11 cellular contexts compared by ENCODE assay signal in genomic region chr15:45393851-45394250, GRCh38. TPM values are rescaled to one million over a fixed set of nuclear protein-coding genes. Genes with fewer than 3 reads are reported as not detected.
DNase-seq lines count a peak whose midpoint lies in the region; ATAC-seq and TF ChIP-seq lines count a peak whose summit lies in the region.
"Had no signal": no experiment of that assay in that cellular context is flagged by ENCODE, and none has a peak within 500 bp of the region (broad histone marks: within the 10 kb centered on the region; RNA-seq: fewer than 3 reads in every experiment).

No MANE protein-coding gene starts in this region.

- peak; percentile 81 for ATAC-seq in HCT116
- ATAC-seq in activated T-helper 17 cell treated with anti-CD3 and anti-CD28 coated beads, Interleukin-2, amount 50 U/mL, for 72 hours (replicated peaks), result peak; percentile 22
- ATAC-seq in GM18519 (IDR thresholded peaks at IDR 0.05; ENCODE audit: low FRiP score, unreplicated experiment), result no peak
- ATAC-seq in T-helper 17 cell, result no peak
- no peak for ATAC-seq in GM21381 (IDR thresholded peaks at IDR 0.05; ENCODE audit: unreplicated experiment)
- ATAC-seq: stimulated activated memory B cell treated with anti-CD40 and anti-IgM and Interleukin-4, amounts not matched to agents 10 μg/mL and 1 μg/mL and 100 μg/mL, for 72 hours had no signal

- H3K36me3 ChIP-seq in Caco-2 (ENCODE audit: control insufficient read depth, insufficient read depth, low read length) (no peaks in the 10 kb centered on the region; the same call in none of the 2 replicates), HCT116 (ENCODE audit: control insufficient read depth in 1 of 2, insufficient read depth in 2 of 2, low read length in 2 of 2) (no peaks in the 10 kb centered on the region)

- H3K4me3 ChIP-seq in Caco-2 (ENCODE audit: low read depth, low read length) (no peak overlapping the region), HCT116 (replicated peaks in 1 of 2; ENCODE audit: low read depth in 1 of 2, low read length in 2 of 2) (no peak overlapping the region)

- H3K4me1 Mint-ChIP-seq in Caco-2 (ENCODE audit: low read depth, unreplicated experiment), result peaks cover 7% of the 10 kb centered on the region
- H3K4me1 Mint-ChIP-seq in activated T-helper 17 cell treated with anti-CD3 and anti-CD28 coated beads, Interleukin-2, amount 50 U/mL, for 72 hours, result no peaks in the 10 kb centered on the region
- H3K4me1 Mint-ChIP-seq in T-helper 17 cell, result peaks cover 2% of the 10 kb centered on the region

- no peaks in the 10 kb centered on the region for H3K27me3 Mint-ChIP-seq in Caco-2 (ENCODE audit: insufficient read depth, unreplicated experiment)
- peaks cover 36% of the 10 kb centered on the region for H3K27me3 Mint-ChIP-seq in activated T-helper 17 cell treated with anti-CD3 and anti-CD28 coated beads, Interleukin-2, amount 50 U/mL, for 72 hours
- H3K27me3 Mint-ChIP-seq in T-helper 17 cell, result peaks cover 75% of the 10 kb centered on the region
- H3K27me3 Mint-ChIP-seq: stimulated activated memory B cell treated with anti-CD40 and anti-IgM and Interleukin-4, amounts not matched to agents 10 μg/mL and 1 μg/mL and 100 μg/mL, for 72 hours had no signal

- CTCF ChIA-PET in Caco-2 (lab: Charles Lee), result interaction anchor here (0.6 kb wide), 1 partner anchor 55 kb away, joined by 3 read pairs; no protein-coding TSS in a partner anchor
- CTCF ChIA-PET in HCT116 (lab: Charles Lee), result interaction anchor here (1.1 kb wide), 1 partner anchor 231 kb away, joined by 3 read pairs; no protein-coding TSS in a partner anchor

- intact Hi-C loops in Caco-2 (cut with micrococcal nuclease; ENCODE audit: unreplicated experiment), result loop anchor here (1.0 to 2.0 kb wide), 2 partner anchors 49 to 87 kb away; no protein-coding TSS in a partner anchor
- intact Hi-C loops in HCT116 (cut with micrococcal nuclease), result no loop called here

- H3K27ac ChIP-seq in HCT116 (ENCODE audit: low read depth, low read length), result no peak overlapping the region
- peak overlapping the region; percentile 79 for H3K27ac ChIP-seq in layer of hippocampus (ENCODE audit: low read depth, low read length)

- no peaks in the 10 kb centered on the region for H3K36me3 Mint-ChIP-seq in Caco-2 (ENCODE audit: insufficient read depth, unreplicated experiment)
- H3K36me3 Mint-ChIP-seq in activated T-helper 17 cell treated with anti-CD3 and anti-CD28 coated beads, Interleukin-2, amount 50 U/mL, for 72 hours (ENCODE audit: low read depth), result no peaks in the 10 kb centered on the region
- peaks cover 2% of the 10 kb centered on the region for H3K36me3 Mint-ChIP-seq in T-helper 17 cell (ENCODE audit: low read depth)
- H3K36me3 Mint-ChIP-seq: stimulated activated memory B cell treated with anti-CD40 and anti-IgM and Interleukin-4, amounts not matched to agents 10 μg/mL and 1 μg/mL and 100 μg/mL, for 72 hours had no signal

- no TSS peak for BruUV-seq in Caco-2 (replicated peaks; lab: Mats Ljungman, UMichigan)
- BruUV-seq in HCT116 (replicated peaks; lab: Mats Ljungman, UMichigan), result no TSS peak

- H3K27ac Mint-ChIP-seq in Caco-2 (ENCODE audit: unreplicated experiment) (peak overlapping the region; percentile 46), T-helper 17 cell (no peak overlapping the region)
- H3K27ac Mint-ChIP-seq in activated T-helper 17 cell treated with anti-CD3 and anti-CD28 coated beads, Interleukin-2, amount 50 U/mL, for 72 hours, result no peak overlapping the region
- H3K27ac Mint-ChIP-seq: stimulated activated memory B cell treated with anti-CD40 and anti-IgM and Interleukin-4, amounts not matched to agents 10 μg/mL and 1 μg/mL and 100 μg/mL, for 72 hours; T-helper 1 cell treated with Interleukin-12 subunit alpha and Interleukin-12 subunit beta and Interleukin-4 antibody, amounts not matched to agents 30 μg/mL and 1 μg/mL, for 36 hours had no signal

- no peak overlapping the region for H3K4me3 Mint-ChIP-seq in Caco-2 (ENCODE audit: unreplicated experiment)
- no peak overlapping the region for H3K4me3 Mint-ChIP-seq in activated T-helper 17 cell treated with anti-CD3 and anti-CD28 coated beads, Interleukin-2, amount 50 U/mL, for 72 hours
- H3K4me3 Mint-ChIP-seq in T-helper 17 cell, result no peak overlapping the region
- H3K4me3 Mint-ChIP-seq: stimulated activated memory B cell treated with anti-CD40 and anti-IgM and Interleukin-4, amounts not matched to agents 10 μg/mL and 1 μg/mL and 100 μg/mL, for 72 hours; T-helper 1 cell treated with Interleukin-12 subunit alpha and Interleukin-12 subunit beta and Interleukin-4 antibody, amounts not matched to agents 30 μg/mL and 1 μg/mL, for 36 hours had no signal

- TF ChIP-seq CTCF in Caco-2 (IDR thresholded peaks at IDR 0.05; ENCODE audit: insufficient read depth in 1 of 2, low read depth in 1 of 2, low read length in 1 of 2, severe bottlenecking in 1 of 2, unreplicated experiment in 1 of 2), result peak; percentile 35 to 40
- peak in 2 of 3 experiments; percentile 23 to 48; a peak in 3 of 6 replicates for TF ChIP-seq CTCF in HCT116 (IDR thresholded peaks at IDR 0.05 in 2 of 3, conservative IDR thresholded peaks at IDR 0.05 in 1 of 3; ENCODE audit: borderline replicate concordance in 1 of 3, insufficient read depth in 1 of 3, low read depth in 2 of 3, low read length in 2 of 3)

- DNase-seq in Caco-2, result peak; percentile 48 to 56
- DNase-seq in HCT116 (ENCODE audit: low read depth, low spot score), result no peak
- no peak for DNase-seq in DMS79 treated with DMSO at 0.1 percent for 48 hours (lab: John Stamatoyannopoulos, UW)
- DNase-seq in T-helper 17 cell, result no peak
- DNase-seq: NCI-H1105 treated with DMSO at 0.1 percent for 48 hours had no signal

- TF ChIP-seq POLR2A in HCT116 (IDR thresholded peaks at IDR 0.05; ENCODE audit: borderline replicate concordance, extremely low read depth, insufficient read depth, insufficient read length), result no peak

- H3K79me2 ChIP-seq in HCT116 (ENCODE audit: insufficient read depth, low read length), result no peaks in the 10 kb centered on the region

- H3K9me3 ChIP-seq in Caco-2, result no peaks in the 10 kb centered on the region; the same call in 1 of the 2 replicates
- H3K9me3 ChIP-seq in HCT116 (ENCODE audit: control insufficient read depth in 1 of 2, insufficient read depth in 1 of 2, low read depth in 1 of 2, low read length in 2 of 2), result no peaks in the 10 kb centered on the region
- no peaks in the 10 kb centered on the region for H3K9me3 ChIP-seq in T-helper 17 cell (ENCODE audit: control insufficient read depth, low read length, poor library complexity, severe bottlenecking)

- H3K9me2 ChIP-seq in HCT116 (ENCODE audit: insufficient read depth), result no peaks in the 10 kb centered on the region

- H3K27me3 ChIP-seq in Caco-2 (replicated peaks; ENCODE audit: control insufficient read depth, insufficient read depth, low read length) (no peaks in the 10 kb centered on the region), HCT116 (ENCODE audit: insufficient read depth, low read length) (no peaks in the 10 kb centered on the region), layer of hippocampus (ENCODE audit: control insufficient read depth, insufficient read depth, low read length) (no peaks in the 10 kb centered on the region)

- peak; percentile 55 for TF ChIP-seq RAD21 in HCT116 (IDR thresholded peaks at IDR 0.05; ENCODE audit: low read depth)

- RAD21 ChIA-PET in HCT116 (lab: Charles Lee; ENCODE audit: low non-redundant PET in 1 of 2, low total read pairs in 2 of 2, uncharacterized antibody in 2 of 2, unreplicated experiment in 2 of 2), result no interaction called here

- H3K9ac ChIP-seq in HCT116 (ENCODE audit: low read length), result no peak overlapping the region

- H2AFZ ChIP-seq in HCT116 (ENCODE audit: low read depth, low read length, poor library complexity, severe bottlenecking), result no peak overlapping the region

- H4K20me1 ChIP-seq in HCT116 (ENCODE audit: insufficient read depth), result no peaks in the 10 kb centered on the region

- H3K4me2 ChIP-seq in HCT116 (ENCODE audit: low read length), result no peak overlapping the region

- POLR2A ChIA-PET in Caco-2 (lab: Charles Lee), result no interaction called here
- POLR2A ChIA-PET in HCT116 (lab: Charles Lee), result no interaction called here

- H3K9me3 Mint-ChIP-seq in Caco-2 (ENCODE audit: unreplicated experiment), result no peaks in the 10 kb centered on the region
- no peaks in the 10 kb centered on the region for H3K9me3 Mint-ChIP-seq in activated T-helper 17 cell treated with anti-CD3 and anti-CD28 coated beads, Interleukin-2, amount 50 U/mL, for 72 hours
- H3K9me3 Mint-ChIP-seq: stimulated activated memory B cell treated with anti-CD40 and anti-IgM and Interleukin-4, amounts not matched to agents 10 μg/mL and 1 μg/mL and 100 μg/mL, for 72 hours; T-helper 1 cell treated with Interleukin-12 subunit alpha and Interleukin-12 subunit beta and Interleukin-4 antibody, amounts not matched to agents 30 μg/mL and 1 μg/mL, for 36 hours had no signal

- H3K4me1 ChIP-seq in Caco-2, result peaks cover 26% of the 10 kb centered on the region
- H3K4me1 ChIP-seq in HCT116 (ENCODE audit: control insufficient read depth in 1 of 2, insufficient read depth in 2 of 2, low read length in 2 of 2), result no peaks in the 10 kb centered on the region

RNA-seq across cellular contexts. Expression of gene GATM, which starts 15.5 kb away (rescaled TPM):
- total RNA-seq in Caco-2 (2022) (3.3 and 4.4 TPM in 2 replicates), HCT116 (2021; ENCODE audit: unreplicated experiment) (3.1 TPM), T-helper 17 cell (under 1 TPM in 1 of 2 donors, not detected in 1; 0.32 TPM)
- 1.3 and 2.4 TPM in 2 replicates for polyA plus RNA-seq in HCT116 (2012)
- 1 to 10 TPM; 1.7 to 2.7 TPM for total RNA-seq in activated T-helper 17 cell treated with anti-CD3 and anti-CD28 coated beads, Interleukin-2, amount 50 U/mL, for 72 hours

Comparison
In these comparisons a context has a peak if more than half of its experiments do, and no peak if none do; other contexts are left out.
1. DNase-seq: peak in Caco-2 (2 of 2); none in HCT116 (single experiment), DMS79 treated with DMSO at 0.1 percent for 48 hours (single experiment) and T-helper 17 cell (0 of 3).
2. ATAC-seq: peak in HCT116 (single experiment) and activated T-helper 17 cell treated with anti-CD3 and anti-CD28 coated beads, Interleukin-2, amount 50 U/mL, for 72 hours (single experiment); none in GM18519 (single experiment), T-helper 17 cell (single experiment) and GM21381 (single experiment).